In the genomic region with DNA sequence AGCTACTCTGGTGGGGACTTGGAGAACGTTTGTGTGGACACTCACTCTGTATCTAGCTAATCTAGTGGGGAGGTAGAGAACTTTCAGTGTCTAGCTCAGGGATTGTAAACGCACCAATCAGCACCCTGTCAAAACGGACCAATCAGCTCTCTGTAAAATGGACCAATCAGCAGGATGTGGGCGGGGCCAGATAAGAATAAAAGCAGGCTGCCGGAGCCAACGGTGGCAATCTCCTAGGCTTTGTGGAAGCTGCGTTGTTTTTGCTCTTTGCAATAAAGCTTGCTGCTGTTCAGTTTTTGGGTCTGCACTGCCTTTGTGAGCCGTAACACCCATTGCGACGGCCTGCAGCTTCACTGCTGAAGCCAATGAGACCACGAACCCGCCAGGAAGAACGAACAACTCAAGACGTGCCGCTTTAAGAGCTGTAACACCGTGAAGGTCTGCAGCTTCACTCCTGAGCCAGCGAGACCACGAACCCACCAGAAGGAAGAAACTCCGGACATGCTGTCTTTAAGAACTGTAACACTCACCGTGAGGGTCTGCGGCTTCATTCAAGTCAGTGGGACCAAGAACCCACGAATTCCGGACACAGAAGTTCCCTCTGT, we compare ENCODE assay signal across 9 cellular contexts. TPM values are rescaled to one million over a fixed set of nuclear protein-coding genes. Genes with fewer than 3 reads are reported as not detected.
A peak's percentile ranks its signal among the peaks of the same experiment; 100 is the strongest.
DNase-seq lines count a peak whose midpoint lies in the region; ATAC-seq and TF ChIP-seq lines count a peak whose summit lies in the region.
"Not testable (repeated sequence)": the region's sequence is repeated elsewhere in the genome, so short reads cannot be mapped to it uniquely, and the experiment has no call there.
"Had no signal": no experiment of that assay in that cellular context is flagged by ENCODE, and none has a peak within 500 bp of the region (broad histone marks: within the 10 kb centered on the region; RNA-seq: fewer than 3 reads in every experiment).

No MANE protein-coding gene starts in this region.

- not testable (repeated sequence) for H3K27me3 ChIP-seq in DND-41 (ENCODE audit: insufficient read depth, low read length, poor library complexity)

- DNase-seq in DND-41, result peak; percentile 54
- peak; percentile 40 for DNase-seq in T-helper 2 cell treated with Interferon-gamma antibody and Interleukin-4, amounts not matched to agents 5 μg/mL and 100 μg/mL, for 36 hours (ENCODE audit: low spot score)
- DNase-seq in activated CD4-positive, alpha-beta memory T cell treated with anti-CD3 and anti-CD28 coated beads for 36 hours, result peak; percentile 65
- peak; percentile 33 for DNase-seq in activated T-cell treated with anti-CD3 and anti-CD28 coated beads, Interleukin-2, amount 50 U/mL, for 4 hours
- peak; percentile 66 for DNase-seq in activated naive CD8-positive, alpha-beta T cell treated with anti-CD3 and anti-CD28 coated beads for 36 hours
- not testable (repeated sequence) for DNase-seq in memory B cell (ENCODE audit: low spot score in 2 of 2)
- DNase-seq in stimulated activated CD4-positive, alpha-beta T cell treated with anti-CD3 and anti-CD28 coated beads, Interleukin-2, amount 100 ng/mL, for 4 hours (ENCODE audit: low read depth), result peak; percentile 30
- peak; percentile 15 for DNase-seq in stimulated activated naive CD4-positive, alpha-beta T cell treated with Interleukin-2 at 50 U/mL for 16 hours (lab: John Stamatoyannopoulos, UW)

- H3K4me1 ChIP-seq in DND-41 (ENCODE audit: insufficient read depth, low read length), result not testable (repeated sequence)

- ATAC-seq in DND-41 (ENCODE audit: insufficient read depth, low read depth), result peak; percentile 35; the same call in 1 of the 3 replicates
- ATAC-seq in activated T-cell treated with anti-CD3 and anti-CD28 coated beads, Interleukin-2, amount 50 U/mL, for 4 hours, result peak; percentile 65 to 76
- ATAC-seq in memory B cell (ENCODE audit: low read depth), result not testable (repeated sequence)

- H3K79me2 ChIP-seq in DND-41 (ENCODE audit: insufficient read depth, low read length), result not testable (repeated sequence)

- not testable (repeated sequence) for H3K4me1 Mint-ChIP-seq in T-helper 2 cell treated with Interferon-gamma antibody and Interleukin-4, amounts not matched to agents 5 μg/mL and 100 μg/mL, for 36 hours (ENCODE audit: low read depth); activated CD4-positive, alpha-beta memory T cell treated with anti-CD3 and anti-CD28 coated beads for 36 hours (ENCODE audit: low read depth); activated T-cell treated with anti-CD3 and anti-CD28 coated beads, Interleukin-2, amount 50 U/mL, for 4 hours (ENCODE audit: low read depth); activated naive CD8-positive, alpha-beta T cell treated with anti-CD3 and anti-CD28 coated beads for 36 hours; memory B cell

- H3K9ac ChIP-seq in DND-41 (ENCODE audit: low read depth, low read length), result peak overlapping the region; percentile 17; the same call in 1 of the 2 replicates

- H3K27ac Mint-ChIP-seq in T-helper 2 cell treated with Interferon-gamma antibody and Interleukin-4, amounts not matched to agents 5 μg/mL and 100 μg/mL, for 36 hours; activated CD4-positive, alpha-beta memory T cell treated with anti-CD3 and anti-CD28 coated beads for 36 hours; memory B cell: not testable (repeated sequence)
- H3K27ac Mint-ChIP-seq in activated naive CD8-positive, alpha-beta T cell treated with anti-CD3 and anti-CD28 coated beads for 36 hours, result peak overlapping the region; percentile 59

- H3K36me3 Mint-ChIP-seq in T-helper 2 cell treated with Interferon-gamma antibody and Interleukin-4, amounts not matched to agents 5 μg/mL and 100 μg/mL, for 36 hours (ENCODE audit: low read depth); activated CD4-positive, alpha-beta memory T cell treated with anti-CD3 and anti-CD28 coated beads for 36 hours; activated T-cell treated with anti-CD3 and anti-CD28 coated beads, Interleukin-2, amount 50 U/mL, for 4 hours (ENCODE audit: insufficient read depth); activated naive CD8-positive, alpha-beta T cell treated with anti-CD3 and anti-CD28 coated beads for 36 hours; memory B cell: not testable (repeated sequence)

- not testable (repeated sequence) for H4K20me1 ChIP-seq in DND-41 (ENCODE audit: insufficient read depth, low read length)

- H3K27me3 Mint-ChIP-seq in T-helper 2 cell treated with Interferon-gamma antibody and Interleukin-4, amounts not matched to agents 5 μg/mL and 100 μg/mL, for 36 hours (ENCODE audit: low read depth), result peaks cover 24% of the 10 kb centered on the region
- not testable (repeated sequence) for H3K27me3 Mint-ChIP-seq in activated CD4-positive, alpha-beta memory T cell treated with anti-CD3 and anti-CD28 coated beads for 36 hours; activated T-cell treated with anti-CD3 and anti-CD28 coated beads, Interleukin-2, amount 50 U/mL, for 4 hours (ENCODE audit: low read depth); activated naive CD8-positive, alpha-beta T cell treated with anti-CD3 and anti-CD28 coated beads for 36 hours; memory B cell

- H3K27ac ChIP-seq in DND-41 (ENCODE audit: low read length), result not testable (repeated sequence)

- H3K4me3 Mint-ChIP-seq in T-helper 2 cell treated with Interferon-gamma antibody and Interleukin-4, amounts not matched to agents 5 μg/mL and 100 μg/mL, for 36 hours, result peak overlapping the region; percentile 77
- H3K4me3 Mint-ChIP-seq in activated CD4-positive, alpha-beta memory T cell treated with anti-CD3 and anti-CD28 coated beads for 36 hours, result peak overlapping the region; percentile 68
- peak overlapping the region; percentile 72 for H3K4me3 Mint-ChIP-seq in activated T-cell treated with anti-CD3 and anti-CD28 coated beads, Interleukin-2, amount 50 U/mL, for 4 hours
- H3K4me3 Mint-ChIP-seq in activated naive CD8-positive, alpha-beta T cell treated with anti-CD3 and anti-CD28 coated beads for 36 hours, result peak overlapping the region; percentile 81
- H3K4me3 Mint-ChIP-seq in memory B cell, result peak overlapping the region; percentile 34

- H3K9me3 Mint-ChIP-seq in T-helper 2 cell treated with Interferon-gamma antibody and Interleukin-4, amounts not matched to agents 5 μg/mL and 100 μg/mL, for 36 hours; activated CD4-positive, alpha-beta memory T cell treated with anti-CD3 and anti-CD28 coated beads for 36 hours; activated T-cell treated with anti-CD3 and anti-CD28 coated beads, Interleukin-2, amount 50 U/mL, for 4 hours; activated naive CD8-positive, alpha-beta T cell treated with anti-CD3 and anti-CD28 coated beads for 36 hours; memory B cell: not testable (repeated sequence)

- H2AFZ ChIP-seq in DND-41 (ENCODE audit: low read depth, low read length), result peak overlapping the region; percentile 42

- CTCF ChIA-PET in activated CD4-positive, alpha-beta memory T cell treated with anti-CD3 and anti-CD28 coated beads for 36 hours (lab: Charles Lee), result interaction anchor here (0.7 to 1.4 kb wide), 6 partner anchors 9 to 207 kb away, joined by 3 to 5 read pairs (median 4); partner anchors contain the start of genes SMIM5 and TSEN54

- intact Hi-C loops in activated CD4-positive, alpha-beta memory T cell treated with anti-CD3 and anti-CD28 coated beads for 36 hours (cut with micrococcal nuclease), result not testable (repeated sequence)

- TF ChIP-seq CTCF in DND-41 (IDR thresholded peaks at IDR 0.05; ENCODE audit: borderline replicate concordance, extremely low read depth, low read length, poor library complexity, severe bottlenecking), result not testable (repeated sequence)

- H3K36me3 ChIP-seq in DND-41 (ENCODE audit: insufficient read depth, low read length), result not testable (repeated sequence)

- not testable (repeated sequence) for H3K9me3 ChIP-seq in DND-41 (ENCODE audit: insufficient read depth, low read length, severe bottlenecking)

- H3K4me2 ChIP-seq in DND-41 (ENCODE audit: insufficient read depth, low read length), result peak overlapping the region; percentile 50; the same call in 1 of the 2 replicates

- POLR2A ChIA-PET in activated CD4-positive, alpha-beta memory T cell treated with anti-CD3 and anti-CD28 coated beads for 36 hours (lab: Charles Lee), result interaction anchor here (0.6 to 1.3 kb wide), 2 partner anchors 124 to 244 kb away, joined by 3 read pairs; no protein-coding TSS in a partner anchor

- H3K4me3 ChIP-seq in DND-41 (ENCODE audit: low read depth in 1 of 2, low read length in 2 of 2), result peak overlapping the region in 1 of 2 experiments; percentile 23; a peak in 2 of 4 replicates

RNA-seq across cellular contexts. Expression of gene MYO15B, which starts 6.4 kb away (rescaled TPM):
- 10 to 100 TPM; 16.8 to 20.5 TPM for total RNA-seq in activated CD4-positive, alpha-beta memory T cell treated with anti-CD3 and anti-CD28 coated beads for 36 hours
- 10 to 100 TPM in 2 of 3 donors, 1 to 10 TPM in 1; 9.3 to 29.6 (median 14.0) TPM for total RNA-seq in activated T-cell treated with anti-CD3 and anti-CD28 coated beads, Interleukin-2, amount 50 U/mL, for 4 hours
- total RNA-seq in activated naive CD8-positive, alpha-beta T cell treated with anti-CD3 and anti-CD28 coated beads for 36 hours, result 10 to 100 TPM; 17.8 to 18.9 TPM

RNA-seq across cellular contexts. Expression of gene SMIM5, which starts 52.0 kb away (rescaled TPM):
- total RNA-seq in activated CD4-positive, alpha-beta memory T cell treated with anti-CD3 and anti-CD28 coated beads for 36 hours, result not detected
- under 1 TPM in 1 of 3 donors, not detected in 2; 0.24 TPM for total RNA-seq in activated T-cell treated with anti-CD3 and anti-CD28 coated beads, Interleukin-2, amount 50 U/mL, for 4 hours
- total RNA-seq in activated naive CD8-positive, alpha-beta T cell treated with anti-CD3 and anti-CD28 coated beads for 36 hours, result under 1 TPM; 0.14 to 0.16 TPM
- total RNA-seq: SK-MEL-5 had no signal

RNA-seq across cellular contexts. Expression of gene LLGL2, which starts 55.7 kb away (rescaled TPM):
- 10 to 100 TPM; 15.6 to 17.1 TPM for total RNA-seq in activated CD4-positive, alpha-beta memory T cell treated with anti-CD3 and anti-CD28 coated beads for 36 hours
- 10 to 100 TPM in 2 of 3 donors, 1 to 10 TPM in 1; 9.5 to 14.1 (median 10.2) TPM for total RNA-seq in activated T-cell treated with anti-CD3 and anti-CD28 coated beads, Interleukin-2, amount 50 U/mL, for 4 hours
- 1 to 10 TPM; 4.8 to 5.0 TPM for total RNA-seq in activated naive CD8-positive, alpha-beta T cell treated with anti-CD3 and anti-CD28 coated beads for 36 hours
